ENCODE assay signal across 21 cellular contexts in the genomic region with DNA sequence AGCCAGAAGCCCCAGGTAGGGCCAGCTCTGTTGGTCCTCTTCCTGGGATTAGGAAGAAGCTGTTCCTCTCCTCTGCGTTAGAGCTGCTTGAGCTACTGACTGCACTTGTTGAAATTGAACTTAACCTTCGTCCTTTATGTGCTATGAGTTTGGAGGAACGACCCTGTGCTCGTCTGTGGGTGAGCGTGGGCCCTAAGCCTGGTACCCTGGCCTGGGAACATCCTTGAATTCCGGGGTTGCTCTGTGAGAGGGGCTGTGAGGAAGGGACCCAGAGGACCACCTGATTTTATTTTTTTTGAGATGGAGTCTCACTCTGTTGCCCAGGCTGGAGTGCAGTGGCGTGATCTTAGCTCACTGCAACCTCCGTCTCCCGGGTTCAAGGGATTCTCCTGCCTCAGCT.
DNase-seq lines count a peak whose midpoint lies in the region; ATAC-seq and TF ChIP-seq lines count a peak whose summit lies in the region.
"Had no signal": no experiment of that assay in that cellular context is flagged by ENCODE, and none has a peak within 500 bp of the region (broad histone marks: within the 10 kb centered on the region; RNA-seq: fewer than 3 reads in every experiment).

No MANE protein-coding gene starts in this region.

- H3K4me2 ChIP-seq in neuronal stem cell (ENCODE audit: insufficient read depth, low read length, poor library complexity, severe bottlenecking) (no peak overlapping the region), hepatocyte (no peak overlapping the region)
- H3K4me2 ChIP-seq: BLaER1 had no signal

- ATAC-seq in sciatic nerve = no peak
- ATAC-seq: GM12878 had no signal

- DNase-seq in neuronal stem cell (ENCODE audit: low spot score) (no peak), sciatic nerve (ENCODE audit: low spot score) (peak; percentile 17), hepatocyte (ENCODE audit: low spot score) (no peak), amygdala (lab: John Stamatoyannopoulos, UW) (no peak), NCI-H2107 (lab: John Stamatoyannopoulos, UW) (no peak)
- DNase-seq: 8988T; BE2C; C1 segment of cervical spinal cord; CD4-positive, alpha-beta memory T cell; CD4-positive, CD25-positive, alpha-beta regulatory T cell; CD8-positive, alpha-beta memory T cell; COR-L47; DMS 273 treated with DMSO at 0.1 percent for 48 hours; DMS153; DMS53; DMS79; DND-41; EL; GDM1 had no signal

- H4K20me1 ChIP-seq in hepatocyte (ENCODE audit: insufficient read depth, poor library complexity, severe bottlenecking) = no peaks in the 10 kb centered on the region
- H4K20me1 ChIP-seq: BLaER1 had no signal

- H3K18ac ChIP-seq in neuronal stem cell (ENCODE audit: low read length) = peak overlapping the region; percentile 27

- no peaks in the 10 kb centered on the region for H3K9me2 ChIP-seq in hepatocyte (replicated peaks; ENCODE audit: insufficient read depth)

- H2BK5ac ChIP-seq in neuronal stem cell (ENCODE audit: low read length) = peak overlapping the region; percentile 42

- H3K14ac ChIP-seq in neuronal stem cell (ENCODE audit: low read length) = no peak overlapping the region

- H3K4me3 ChIP-seq in neuronal stem cell (ENCODE audit: low read length in 2 of 2) = no peak overlapping the region
- no peak overlapping the region for H3K4me3 ChIP-seq in hepatocyte
- H3K4me3 ChIP-seq: BLaER1, GM12878 had no signal

- H3K4me1 ChIP-seq in neuronal stem cell (ENCODE audit: control insufficient read depth in 2 of 2, insufficient read depth in 1 of 2, low read depth in 1 of 2, low read length in 2 of 2) (peaks cover 3 to 5% of the 10 kb centered on the region in 2 donors), hepatocyte (ENCODE audit: insufficient read depth) (no peaks in the 10 kb centered on the region)
- H3K4me1 ChIP-seq: BE2C, BLaER1 had no signal

- H2BK15ac ChIP-seq in neuronal stem cell (ENCODE audit: low read length) = no peak overlapping the region

- intact Hi-C loops in sciatic nerve (cut with DNase I) = loop anchor here (5.0 kb wide), 1 partner anchor 1988 kb away; no protein-coding TSS in a partner anchor

- no peak overlapping the region for H4K8ac ChIP-seq in neuronal stem cell (ENCODE audit: low read depth, low read length)

- H3K36me3 ChIP-seq in neuronal stem cell (replicated peaks in 1 of 2; ENCODE audit: control insufficient read depth in 2 of 2, insufficient read depth in 2 of 2, low read length in 2 of 2) (peaks cover 0 to 2% of the 10 kb centered on the region in 2 donors), hepatocyte (replicated peaks; ENCODE audit: insufficient read depth, low read depth) (no peaks in the 10 kb centered on the region)
- H3K36me3 ChIP-seq: BE2C, BLaER1 had no signal

- no peak overlapping the region for H4K91ac ChIP-seq in neuronal stem cell (ENCODE audit: low read depth, low read length, poor library complexity)

- H2AK5ac ChIP-seq in neuronal stem cell (ENCODE audit: low read depth, low read length) = no peak overlapping the region

- no peak overlapping the region for H3K23ac ChIP-seq in neuronal stem cell (ENCODE audit: low read depth, low read length, poor library complexity)

- H3K27me3 ChIP-seq in neuronal stem cell (ENCODE audit: control insufficient read depth in 3 of 3, insufficient read depth in 3 of 3, low read depth in 1 of 3, low read length in 3 of 3) (no peaks in the 10 kb centered on the region), hepatocyte (no peaks in the 10 kb centered on the region)
- H3K27me3 ChIP-seq: BE2C, BLaER1 had no signal

- no peaks in the 10 kb centered on the region for H3K79me2 ChIP-seq in hepatocyte

- no CpG with 5 or more reads among the region's 9 CpGs for WGBS in neuronal stem cell (ENCODE audit: extremely low coverage in 2 of 2, insufficient read length in 2 of 2, insufficient replicate concordance in 1 of 2), 2 donors
- 89% methylated on average over 9 of the region's 9 CpGs for WGBS in hepatocyte (ENCODE audit: low lambda C conversion rate, missing lambda C conversion rate)

- H3K9me3 ChIP-seq in neuronal stem cell (replicated peaks in 1 of 2; ENCODE audit: control insufficient read depth in 2 of 2, insufficient read depth in 1 of 2, low read depth in 1 of 2, low read length in 2 of 2) (no peaks in the 10 kb centered on the region), hepatocyte (ENCODE audit: low read depth) (no peaks in the 10 kb centered on the region)
- H3K9me3 ChIP-seq: BE2C, BLaER1 had no signal

- no peaks in the 10 kb centered on the region for H3K79me1 ChIP-seq in neuronal stem cell (ENCODE audit: low read depth, low read length)

- no peak overlapping the region for H3K4ac ChIP-seq in neuronal stem cell (ENCODE audit: low read length)

- TF ChIP-seq CTCF in hepatocyte (IDR thresholded peaks at IDR 0.05; ENCODE audit: poor library complexity) = no peak

- H2BK120ac ChIP-seq in neuronal stem cell (ENCODE audit: low read depth, low read length) = no peak overlapping the region

- H2AFZ ChIP-seq in neuronal stem cell (ENCODE audit: low read length) = no peak overlapping the region
- H2AFZ ChIP-seq in hepatocyte = no peak overlapping the region

- H3K27ac ChIP-seq in neuronal stem cell (replicated peaks; ENCODE audit: low read length) (no peak overlapping the region), hepatocyte (no peak overlapping the region)
- H3K27ac ChIP-seq: BLaER1 had no signal

- H3K9ac ChIP-seq in neuronal stem cell (ENCODE audit: low read depth, low read length, poor library complexity) = no peak overlapping the region
- H3K9ac ChIP-seq: BLaER1 had no signal

- H2BK12ac ChIP-seq in neuronal stem cell (ENCODE audit: low read length) = no peak overlapping the region
